In the genomic region with DNA sequence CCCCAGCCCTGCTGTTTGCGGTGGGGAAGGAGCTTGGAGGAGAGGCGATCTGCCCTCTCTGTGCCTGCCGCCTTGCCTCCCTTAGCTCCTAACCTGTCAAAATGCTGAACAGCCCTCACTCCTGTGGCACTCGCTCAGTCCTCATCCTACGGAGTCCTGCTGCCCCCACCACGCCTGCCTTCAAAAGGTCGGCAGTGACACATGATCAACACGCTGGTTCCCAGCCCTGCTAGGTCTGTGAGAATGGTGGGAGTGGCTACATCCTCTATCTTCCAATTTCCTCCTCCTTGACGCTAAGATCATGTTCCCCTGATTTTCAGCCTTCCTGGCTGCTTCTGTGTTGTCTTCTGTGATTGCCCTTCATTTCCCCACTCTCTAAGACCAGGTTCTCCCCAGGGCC, we compare ENCODE assay signal across 17 cellular contexts.
"Had no signal": no experiment of that assay in that cellular context is flagged by ENCODE, and none has a peak within 500 bp of the region (broad histone marks: within the 10 kb centered on the region; RNA-seq: fewer than 3 reads in every experiment).

No MANE protein-coding gene starts in this region.

- H3K36me3 ChIP-seq: heart right ventricle, ovary, tibial artery, upper lobe of left lung, uterus had no signal

- H3K4me1 ChIP-seq: tibial artery, upper lobe of left lung, uterus had no signal

- ATAC-seq: heart right ventricle; left lobe of liver; mucosa of descending colon; naive thymus-derived CD8-positive, alpha-beta T cell; right cardiac atrium; stimulated activated memory B cell treated with anti-CD40 and anti-IgM and Interleukin-4, amounts not matched to agents 10 μg/mL and 1 μg/mL and 100 μg/mL, for 72 hours had no signal

- H3K9me3 ChIP-seq: heart right ventricle, mucosa of descending colon, ovary, tibial artery, upper lobe of left lung, uterus had no signal

- H3K27me3 ChIP-seq: ovary, upper lobe of left lung, uterus had no signal

- H3K27ac ChIP-seq: heart right ventricle, ovary, tibial artery, upper lobe of left lung, uterus had no signal

- DNase-seq: heart right ventricle; hypothalamus; kidney glomerular epithelial cell; mammary epithelial cell; mucosa of descending colon; naive thymus-derived CD8-positive, alpha-beta T cell; nucleus accumbens; ovary; right cardiac atrium; small intestine; stimulated activated CD4-positive, alpha-beta T cell treated with anti-CD3 and anti-CD28 coated beads, Interleukin-1b, Interleukin-23, amount 100 ng/mL, for 48 hours; stimulated activated CD4-positive, alpha-beta T cell treated with anti-CD3 and anti-CD28 coated beads, Interleukin-4, amount 100 ng/mL, for 24 hours; tibial artery; upper lobe of left lung; uterus had no signal

- H3K4me3 ChIP-seq: heart right ventricle, mucosa of descending colon, ovary, tibial artery, upper lobe of left lung, uterus had no signal
